1 cellular context compared by ENCODE assay signal in the genomic region with DNA sequence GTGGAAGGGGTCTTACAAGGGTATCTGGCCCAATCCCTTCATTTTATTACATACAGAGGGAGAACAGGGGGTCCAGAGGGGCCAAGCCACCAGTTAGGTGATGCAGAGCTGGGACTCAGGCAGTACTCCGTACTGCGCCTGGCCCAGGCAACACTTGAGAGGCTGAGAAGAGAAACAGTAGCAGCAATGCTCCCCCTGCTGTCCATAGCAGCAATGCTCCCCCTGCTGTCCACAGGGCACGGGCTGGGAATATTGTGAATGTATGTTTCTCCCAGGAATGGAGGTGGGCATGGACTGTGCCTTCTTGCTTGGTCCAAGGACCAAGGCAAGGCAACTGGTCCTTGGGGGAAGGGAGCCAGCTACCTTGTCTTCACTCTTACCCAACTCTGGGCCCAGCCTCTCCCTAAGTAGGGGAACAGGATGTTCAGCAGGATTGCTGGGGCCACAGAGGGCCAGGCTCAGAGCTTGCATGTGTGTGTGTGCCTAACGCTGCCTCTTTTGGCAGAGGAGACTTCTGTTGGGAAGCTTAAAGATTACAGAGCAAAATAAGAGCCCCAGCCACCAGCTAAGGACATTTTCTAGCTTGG.
TF ChIP-seq lines count a peak whose summit lies in the region.

No MANE protein-coding gene starts in this region.

TF ChIP-seq in HepG2, 621 proteins besides CTCF, POLR2A, EP300 and RAD21 (continued from another document and continues in another):
- TF ChIP-seq, protein P1, sequence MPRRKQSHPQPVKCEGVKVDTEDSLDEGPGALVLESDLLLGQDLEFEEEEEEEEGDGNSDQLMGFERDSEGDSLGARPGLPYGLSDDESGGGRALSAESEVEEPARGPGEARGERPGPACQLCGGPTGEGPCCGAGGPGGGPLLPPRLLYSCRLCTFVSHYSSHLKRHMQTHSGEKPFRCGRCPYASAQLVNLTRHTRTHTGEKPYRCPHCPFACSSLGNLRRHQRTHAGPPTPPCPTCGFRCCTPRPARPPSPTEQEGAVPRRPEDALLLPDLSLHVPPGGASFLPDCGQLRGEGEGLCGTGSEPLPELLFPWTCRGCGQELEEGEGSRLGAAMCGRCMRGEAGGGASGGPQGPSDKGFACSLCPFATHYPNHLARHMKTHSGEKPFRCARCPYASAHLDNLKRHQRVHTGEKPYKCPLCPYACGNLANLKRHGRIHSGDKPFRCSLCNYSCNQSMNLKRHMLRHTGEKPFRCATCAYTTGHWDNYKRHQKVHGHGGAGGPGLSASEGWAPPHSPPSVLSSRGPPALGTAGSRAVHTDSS (CRISPR knock-in tag; conservative IDR thresholded peaks at IDR 0.05) = no peak
- TF ChIP-seq, protein P2, sequence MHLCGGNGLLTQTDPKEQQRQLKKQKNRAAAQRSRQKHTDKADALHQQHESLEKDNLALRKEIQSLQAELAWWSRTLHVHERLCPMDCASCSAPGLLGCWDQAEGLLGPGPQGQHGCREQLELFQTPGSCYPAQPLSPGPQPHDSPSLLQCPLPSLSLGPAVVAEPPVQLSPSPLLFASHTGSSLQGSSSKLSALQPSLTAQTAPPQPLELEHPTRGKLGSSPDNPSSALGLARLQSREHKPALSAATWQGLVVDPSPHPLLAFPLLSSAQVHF (CRISPR knock-in tag; IDR thresholded peaks at IDR 0.05) = no peak
- TF ChIP-seq ZBTB8A (CRISPR knock-in tag; IDR thresholded peaks at IDR 0.05; ENCODE audit: borderline replicate concordance, low read depth) (no peak), TEAD3 (CRISPR knock-in tag; optimal IDR thresholded peaks at IDR 0.05; ENCODE audit: borderline replicate concordance) (peak; percentile 86), ZKSCAN1 (IDR thresholded peaks at IDR 0.05; ENCODE audit: low read length) (0 out of 2 replicates have a peak, but pooled peaks have one; percentile 28), ZGPAT (CRISPR knock-in tag; IDR thresholded peaks at IDR 0.05) (peak; percentile 61; the same call in 1 of the 2 replicates), TBP (CRISPR knock-in tag; IDR thresholded peaks at IDR 0.05) (no peak), SP4 (CRISPR knock-in tag; IDR thresholded peaks at IDR 0.05) (no peak), ZNF329 (CRISPR knock-in tag; IDR thresholded peaks at IDR 0.05; ENCODE audit: low read depth) (no peak), TFAP4 (IDR thresholded peaks at IDR 0.05; ENCODE audit: borderline replicate concordance, low read depth) (no peak), ZNF33B (CRISPR knock-in tag; IDR thresholded peaks at IDR 0.05) (0 out of 2 replicates have a peak, but pooled peaks have one; percentile 27), HOXA7 (CRISPR knock-in tag; IDR thresholded peaks at IDR 0.05) (no peak), HNF4A (CRISPR knock-in tag; IDR thresholded peaks at IDR 0.05) (peak; percentile 38; the same call in 1 of the 2 replicates), SALL2 (CRISPR knock-in tag; IDR thresholded peaks at IDR 0.05) (no peak; the same call in none of the 2 replicates), ZNF644 (CRISPR knock-in tag; IDR thresholded peaks at IDR 0.05; ENCODE audit: low read depth) (peak; percentile 39; the same call in 1 of the 2 replicates), NBN (conservative IDR thresholded peaks at IDR 0.05) (no peak), PHF8 (CRISPR knock-in tag; IDR thresholded peaks at IDR 0.05) (peak; percentile 39; the same call in 1 of the 2 replicates), ZNF292 (CRISPR knock-in tag; IDR thresholded peaks at IDR 0.05; ENCODE audit: borderline replicate concordance, low read depth) (no peak), ZNF615 (CRISPR knock-in tag; IDR thresholded peaks at IDR 0.05; ENCODE audit: borderline replicate concordance) (no peak), SOX13 (IDR thresholded peaks at IDR 0.05) (no peak), SOX13 (CRISPR knock-in tag; conservative IDR thresholded peaks at IDR 0.05 in 1 of 2, IDR thresholded peaks at IDR 0.05 in 1 of 2) (no peak), ZBTB7A (CRISPR knock-in tag; IDR thresholded peaks at IDR 0.05) (no peak), DR1 (CRISPR knock-in tag; IDR thresholded peaks at IDR 0.05) (no peak), FOXK2 (IDR thresholded peaks at IDR 0.05) (no peak), ARID5B (CRISPR knock-in tag; IDR thresholded peaks at IDR 0.05) (peak; percentile 38; the same call in 1 of the 2 replicates), ZNF788 (CRISPR knock-in tag; IDR thresholded peaks at IDR 0.05; ENCODE audit: borderline replicate concordance) (peak; percentile 54; the same call in 1 of the 2 replicates), FOSL2 (CRISPR knock-in tag; IDR thresholded peaks at IDR 0.05) (peak; percentile 70), SMAD9 (CRISPR knock-in tag; IDR thresholded peaks at IDR 0.05) (no peak), ZNF850 (CRISPR knock-in tag; conservative IDR thresholded peaks at IDR 0.05) (no peak)
- TF ChIP-seq, protein P3, sequence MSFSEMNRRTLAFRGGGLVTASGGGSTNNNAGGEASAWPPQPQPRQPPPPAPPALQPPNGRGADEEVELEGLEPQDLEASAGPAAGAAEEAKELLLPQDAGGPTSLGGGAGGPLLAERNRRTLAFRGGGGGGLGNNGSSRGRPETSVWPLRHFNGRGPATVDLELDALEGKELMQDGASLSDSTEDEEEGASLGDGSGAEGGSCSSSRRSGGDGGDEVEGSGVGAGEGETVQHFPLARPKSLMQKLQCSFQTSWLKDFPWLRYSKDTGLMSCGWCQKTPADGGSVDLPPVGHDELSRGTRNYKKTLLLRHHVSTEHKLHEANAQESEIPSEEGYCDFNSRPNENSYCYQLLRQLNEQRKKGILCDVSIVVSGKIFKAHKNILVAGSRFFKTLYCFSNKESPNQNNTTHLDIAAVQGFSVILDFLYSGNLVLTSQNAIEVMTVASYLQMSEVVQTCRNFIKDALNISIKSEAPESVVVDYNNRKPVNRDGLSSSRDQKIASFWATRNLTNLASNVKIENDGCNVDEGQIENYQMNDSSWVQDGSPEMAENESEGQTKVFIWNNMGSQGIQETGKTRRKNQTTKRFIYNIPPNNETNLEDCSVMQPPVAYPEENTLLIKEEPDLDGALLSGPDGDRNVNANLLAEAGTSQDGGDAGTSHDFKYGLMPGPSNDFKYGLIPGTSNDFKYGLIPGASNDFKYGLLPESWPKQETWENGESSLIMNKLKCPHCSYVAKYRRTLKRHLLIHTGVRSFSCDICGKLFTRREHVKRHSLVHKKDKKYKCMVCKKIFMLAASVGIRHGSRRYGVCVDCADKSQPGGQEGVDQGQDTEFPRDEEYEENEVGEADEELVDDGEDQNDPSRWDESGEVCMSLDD (CRISPR knock-in tag; IDR thresholded peaks at IDR 0.05; ENCODE audit: borderline replicate concordance) = no peak
- TF ChIP-seq, protein P4, sequence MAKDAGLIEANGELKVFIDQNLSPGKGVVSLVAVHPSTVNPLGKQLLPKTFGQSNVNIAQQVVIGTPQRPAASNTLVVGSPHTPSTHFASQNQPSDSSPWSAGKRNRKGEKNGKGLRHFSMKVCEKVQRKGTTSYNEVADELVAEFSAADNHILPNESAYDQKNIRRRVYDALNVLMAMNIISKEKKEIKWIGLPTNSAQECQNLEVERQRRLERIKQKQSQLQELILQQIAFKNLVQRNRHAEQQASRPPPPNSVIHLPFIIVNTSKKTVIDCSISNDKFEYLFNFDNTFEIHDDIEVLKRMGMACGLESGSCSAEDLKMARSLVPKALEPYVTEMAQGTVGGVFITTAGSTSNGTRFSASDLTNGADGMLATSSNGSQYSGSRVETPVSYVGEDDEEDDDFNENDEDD (CRISPR knock-in tag; IDR thresholded peaks at IDR 0.05; ENCODE audit: borderline replicate concordance) = no peak
- TF ChIP-seq, protein P5, sequence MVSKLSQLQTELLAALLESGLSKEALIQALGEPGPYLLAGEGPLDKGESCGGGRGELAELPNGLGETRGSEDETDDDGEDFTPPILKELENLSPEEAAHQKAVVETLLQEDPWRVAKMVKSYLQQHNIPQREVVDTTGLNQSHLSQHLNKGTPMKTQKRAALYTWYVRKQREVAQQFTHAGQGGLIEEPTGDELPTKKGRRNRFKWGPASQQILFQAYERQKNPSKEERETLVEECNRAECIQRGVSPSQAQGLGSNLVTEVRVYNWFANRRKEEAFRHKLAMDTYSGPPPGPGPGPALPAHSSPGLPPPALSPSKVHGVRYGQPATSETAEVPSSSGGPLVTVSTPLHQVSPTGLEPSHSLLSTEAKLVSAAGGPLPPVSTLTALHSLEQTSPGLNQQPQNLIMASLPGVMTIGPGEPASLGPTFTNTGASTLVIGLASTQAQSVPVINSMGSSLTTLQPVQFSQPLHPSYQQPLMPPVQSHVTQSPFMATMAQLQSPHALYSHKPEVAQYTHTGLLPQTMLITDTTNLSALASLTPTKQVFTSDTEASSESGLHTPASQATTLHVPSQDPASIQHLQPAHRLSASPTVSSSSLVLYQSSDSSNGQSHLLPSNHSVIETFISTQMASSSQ (IDR thresholded peaks at IDR 0.05; ENCODE audit: low read depth) = no peak
- TF ChIP-seq, protein P5 (CRISPR knock-in tag; IDR thresholded peaks at IDR 0.05; ENCODE audit: borderline replicate concordance) = no peak
- TF ChIP-seq, protein P6, sequence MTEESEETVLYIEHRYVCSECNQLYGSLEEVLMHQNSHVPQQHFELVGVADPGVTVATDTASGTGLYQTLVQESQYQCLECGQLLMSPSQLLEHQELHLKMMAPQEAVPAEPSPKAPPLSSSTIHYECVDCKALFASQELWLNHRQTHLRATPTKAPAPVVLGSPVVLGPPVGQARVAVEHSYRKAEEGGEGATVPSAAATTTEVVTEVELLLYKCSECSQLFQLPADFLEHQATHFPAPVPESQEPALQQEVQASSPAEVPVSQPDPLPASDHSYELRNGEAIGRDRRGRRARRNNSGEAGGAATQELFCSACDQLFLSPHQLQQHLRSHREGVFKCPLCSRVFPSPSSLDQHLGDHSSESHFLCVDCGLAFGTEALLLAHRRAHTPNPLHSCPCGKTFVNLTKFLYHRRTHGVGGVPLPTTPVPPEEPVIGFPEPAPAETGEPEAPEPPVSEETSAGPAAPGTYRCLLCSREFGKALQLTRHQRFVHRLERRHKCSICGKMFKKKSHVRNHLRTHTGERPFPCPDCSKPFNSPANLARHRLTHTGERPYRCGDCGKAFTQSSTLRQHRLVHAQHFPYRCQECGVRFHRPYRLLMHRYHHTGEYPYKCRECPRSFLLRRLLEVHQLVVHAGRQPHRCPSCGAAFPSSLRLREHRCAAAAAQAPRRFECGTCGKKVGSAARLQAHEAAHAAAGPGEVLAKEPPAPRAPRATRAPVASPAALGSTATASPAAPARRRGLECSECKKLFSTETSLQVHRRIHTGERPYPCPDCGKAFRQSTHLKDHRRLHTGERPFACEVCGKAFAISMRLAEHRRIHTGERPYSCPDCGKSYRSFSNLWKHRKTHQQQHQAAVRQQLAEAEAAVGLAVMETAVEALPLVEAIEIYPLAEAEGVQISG (CRISPR knock-in tag; IDR thresholded peaks at IDR 0.05) = peak; percentile 74
